ENCODE assay signal across 1 cellular context in genomic region chr19:801030-801860, GRCh38.
TF ChIP-seq lines count a peak whose summit lies in the region.

No MANE protein-coding gene starts in this region.

TF ChIP-seq in K562, 482 proteins besides CTCF, POLR2A, EP300 and RAD21 (continued from another document):
- TF ChIP-seq, protein P1, sequence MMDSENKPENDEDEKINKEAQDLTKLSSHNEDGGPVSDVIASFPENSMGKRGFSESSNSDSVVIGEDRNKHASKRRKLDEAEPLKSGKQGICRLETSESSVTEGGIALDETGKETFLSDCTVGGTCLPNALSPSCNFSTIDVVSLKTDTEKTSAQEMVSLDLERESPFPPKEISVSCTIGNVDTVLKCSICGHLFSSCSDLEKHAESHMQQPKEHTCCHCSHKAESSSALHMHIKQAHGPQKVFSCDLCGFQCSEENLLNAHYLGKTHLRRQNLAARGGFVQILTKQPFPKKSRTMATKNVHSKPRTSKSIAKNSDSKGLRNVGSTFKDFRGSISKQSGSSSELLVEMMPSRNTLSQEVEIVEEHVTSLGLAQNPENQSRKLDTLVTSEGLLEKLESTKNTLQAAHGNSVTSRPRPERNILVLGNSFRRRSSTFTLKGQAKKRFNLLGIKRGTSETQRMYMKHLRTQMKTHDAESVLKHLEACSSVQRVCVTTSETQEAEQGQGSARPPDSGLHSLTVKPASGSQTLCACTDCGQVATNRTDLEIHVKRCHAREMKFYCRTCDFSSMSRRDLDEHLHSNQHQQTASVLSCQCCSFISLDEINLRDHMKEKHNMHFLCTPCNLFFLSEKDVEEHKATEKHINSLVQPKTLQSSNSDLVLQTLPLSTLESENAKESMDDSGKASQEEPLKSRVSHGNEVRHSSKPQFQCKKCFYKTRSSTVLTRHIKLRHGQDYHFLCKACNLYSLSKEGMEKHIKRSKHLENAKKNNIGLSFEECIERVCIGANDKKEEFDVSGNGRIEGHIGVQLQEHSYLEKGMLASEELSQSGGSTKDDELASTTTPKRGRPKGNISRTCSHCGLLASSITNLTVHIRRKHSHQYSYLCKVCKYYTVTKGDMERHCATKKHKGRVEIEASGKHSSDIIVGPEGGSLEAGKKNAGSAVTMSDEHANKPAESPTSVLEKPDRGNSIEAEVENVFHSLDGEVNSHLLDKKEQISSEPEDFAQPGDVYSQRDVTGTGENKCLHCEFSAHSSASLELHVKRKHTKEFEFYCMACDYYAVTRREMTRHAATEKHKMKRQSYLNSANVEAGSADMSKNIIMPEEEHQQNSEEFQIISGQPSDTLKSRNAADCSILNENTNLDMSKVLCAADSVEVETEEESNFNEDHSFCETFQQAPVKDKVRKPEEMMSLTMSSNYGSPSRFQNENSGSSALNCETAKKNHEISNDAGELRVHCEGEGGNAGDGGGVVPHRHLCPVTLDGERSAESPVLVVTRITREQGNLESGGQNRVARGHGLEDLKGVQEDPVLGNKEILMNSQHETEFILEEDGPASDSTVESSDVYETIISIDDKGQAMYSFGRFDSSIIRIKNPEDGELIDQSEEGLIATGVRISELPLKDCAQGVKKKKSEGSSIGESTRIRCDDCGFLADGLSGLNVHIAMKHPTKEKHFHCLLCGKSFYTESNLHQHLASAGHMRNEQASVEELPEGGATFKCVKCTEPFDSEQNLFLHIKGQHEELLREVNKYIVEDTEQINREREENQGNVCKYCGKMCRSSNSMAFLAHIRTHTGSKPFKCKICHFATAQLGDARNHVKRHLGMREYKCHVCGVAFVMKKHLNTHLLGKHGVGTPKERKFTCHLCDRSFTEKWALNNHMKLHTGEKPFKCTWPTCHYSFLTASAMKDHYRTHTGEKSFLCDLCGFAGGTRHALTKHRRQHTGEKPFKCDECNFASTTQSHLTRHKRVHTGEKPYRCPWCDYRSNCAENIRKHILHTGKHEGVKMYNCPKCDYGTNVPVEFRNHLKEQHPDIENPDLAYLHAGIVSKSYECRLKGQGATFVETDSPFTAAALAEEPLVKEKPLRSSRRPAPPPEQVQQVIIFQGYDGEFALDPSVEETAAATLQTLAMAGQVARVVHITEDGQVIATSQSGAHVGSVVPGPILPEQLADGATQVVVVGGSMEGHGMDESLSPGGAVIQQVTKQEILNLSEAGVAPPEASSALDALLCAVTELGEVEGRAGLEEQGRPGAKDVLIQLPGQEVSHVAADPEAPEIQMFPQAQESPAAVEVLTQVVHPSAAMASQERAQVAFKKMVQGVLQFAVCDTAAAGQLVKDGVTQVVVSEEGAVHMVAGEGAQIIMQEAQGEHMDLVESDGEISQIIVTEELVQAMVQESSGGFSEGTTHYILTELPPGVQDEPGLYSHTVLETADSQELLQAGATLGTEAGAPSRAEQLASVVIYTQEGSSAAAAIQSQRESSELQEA (IDR thresholded peaks at IDR 0.05; ENCODE audit: low read depth): no peak
- no peak for TF ChIP-seq ZNF436 (CRISPR knock-in tag; IDR thresholded peaks at IDR 0.05)
- peak; percentile 12 for TF ChIP-seq RBFOX2 (IDR thresholded peaks at IDR 0.05; ENCODE audit: low read depth, low read length)
- no peak for TF ChIP-seq ZNF311 (CRISPR knock-in tag; IDR thresholded peaks at IDR 0.05)
- TF ChIP-seq MAX (CRISPR knock-in tag; IDR thresholded peaks at IDR 0.05): 0 out of 2 replicates have a peak, but pooled peaks have one; percentile 4
- TF ChIP-seq RCOR1 (IDR thresholded peaks at IDR 0.05; ENCODE audit: borderline replicate concordance in 1 of 2, low read depth in 2 of 2, low read length in 2 of 2): no peak
- no peak for TF ChIP-seq DDX20 (tag; IDR thresholded peaks at IDR 0.05; ENCODE audit: low read depth)
- TF ChIP-seq, protein P2, sequence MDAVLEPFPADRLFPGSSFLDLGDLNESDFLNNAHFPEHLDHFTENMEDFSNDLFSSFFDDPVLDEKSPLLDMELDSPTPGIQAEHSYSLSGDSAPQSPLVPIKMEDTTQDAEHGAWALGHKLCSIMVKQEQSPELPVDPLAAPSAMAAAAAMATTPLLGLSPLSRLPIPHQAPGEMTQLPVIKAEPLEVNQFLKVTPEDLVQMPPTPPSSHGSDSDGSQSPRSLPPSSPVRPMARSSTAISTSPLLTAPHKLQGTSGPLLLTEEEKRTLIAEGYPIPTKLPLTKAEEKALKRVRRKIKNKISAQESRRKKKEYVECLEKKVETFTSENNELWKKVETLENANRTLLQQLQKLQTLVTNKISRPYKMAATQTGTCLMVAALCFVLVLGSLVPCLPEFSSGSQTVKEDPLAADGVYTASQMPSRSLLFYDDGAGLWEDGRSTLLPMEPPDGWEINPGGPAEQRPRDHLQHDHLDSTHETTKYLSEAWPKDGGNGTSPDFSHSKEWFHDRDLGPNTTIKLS (IDR thresholded peaks at IDR 0.05; ENCODE audit: borderline replicate concordance, low read depth): no peak
- no peak for TF ChIP-seq ZNF780A (CRISPR knock-in tag; IDR thresholded peaks at IDR 0.05)
- TF ChIP-seq TAF15 (IDR thresholded peaks at IDR 0.05; ENCODE audit: low read depth, low read length): no peak
- no peak for TF ChIP-seq ELK1 (CRISPR knock-in tag; IDR thresholded peaks at IDR 0.05)
- no peak for TF ChIP-seq MCM2 (IDR thresholded peaks at IDR 0.05; ENCODE audit: low read depth)
- no peak for TF ChIP-seq RBM14 (IDR thresholded peaks at IDR 0.05; ENCODE audit: borderline replicate concordance, insufficient read depth, low read depth, low read length)
- TF ChIP-seq, protein P3, sequence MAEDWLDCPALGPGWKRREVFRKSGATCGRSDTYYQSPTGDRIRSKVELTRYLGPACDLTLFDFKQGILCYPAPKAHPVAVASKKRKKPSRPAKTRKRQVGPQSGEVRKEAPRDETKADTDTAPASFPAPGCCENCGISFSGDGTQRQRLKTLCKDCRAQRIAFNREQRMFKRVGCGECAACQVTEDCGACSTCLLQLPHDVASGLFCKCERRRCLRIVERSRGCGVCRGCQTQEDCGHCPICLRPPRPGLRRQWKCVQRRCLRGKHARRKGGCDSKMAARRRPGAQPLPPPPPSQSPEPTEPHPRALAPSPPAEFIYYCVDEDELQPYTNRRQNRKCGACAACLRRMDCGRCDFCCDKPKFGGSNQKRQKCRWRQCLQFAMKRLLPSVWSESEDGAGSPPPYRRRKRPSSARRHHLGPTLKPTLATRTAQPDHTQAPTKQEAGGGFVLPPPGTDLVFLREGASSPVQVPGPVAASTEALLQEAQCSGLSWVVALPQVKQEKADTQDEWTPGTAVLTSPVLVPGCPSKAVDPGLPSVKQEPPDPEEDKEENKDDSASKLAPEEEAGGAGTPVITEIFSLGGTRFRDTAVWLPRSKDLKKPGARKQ (CRISPR knock-in tag; IDR thresholded peaks at IDR 0.05): no peak
- TF ChIP-seq, protein P4, sequence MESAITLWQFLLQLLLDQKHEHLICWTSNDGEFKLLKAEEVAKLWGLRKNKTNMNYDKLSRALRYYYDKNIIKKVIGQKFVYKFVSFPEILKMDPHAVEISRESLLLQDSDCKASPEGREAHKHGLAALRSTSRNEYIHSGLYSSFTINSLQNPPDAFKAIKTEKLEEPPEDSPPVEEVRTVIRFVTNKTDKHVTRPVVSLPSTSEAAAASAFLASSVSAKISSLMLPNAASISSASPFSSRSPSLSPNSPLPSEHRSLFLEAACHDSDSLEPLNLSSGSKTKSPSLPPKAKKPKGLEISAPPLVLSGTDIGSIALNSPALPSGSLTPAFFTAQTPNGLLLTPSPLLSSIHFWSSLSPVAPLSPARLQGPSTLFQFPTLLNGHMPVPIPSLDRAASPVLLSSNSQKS (CRISPR knock-in tag; IDR thresholded peaks at IDR 0.05): no peak
- no peak for TF ChIP-seq FIP1L1 (IDR thresholded peaks at IDR 0.05; ENCODE audit: low read depth, low read length, poor library complexity, severe bottlenecking)
- TF ChIP-seq, protein P5, sequence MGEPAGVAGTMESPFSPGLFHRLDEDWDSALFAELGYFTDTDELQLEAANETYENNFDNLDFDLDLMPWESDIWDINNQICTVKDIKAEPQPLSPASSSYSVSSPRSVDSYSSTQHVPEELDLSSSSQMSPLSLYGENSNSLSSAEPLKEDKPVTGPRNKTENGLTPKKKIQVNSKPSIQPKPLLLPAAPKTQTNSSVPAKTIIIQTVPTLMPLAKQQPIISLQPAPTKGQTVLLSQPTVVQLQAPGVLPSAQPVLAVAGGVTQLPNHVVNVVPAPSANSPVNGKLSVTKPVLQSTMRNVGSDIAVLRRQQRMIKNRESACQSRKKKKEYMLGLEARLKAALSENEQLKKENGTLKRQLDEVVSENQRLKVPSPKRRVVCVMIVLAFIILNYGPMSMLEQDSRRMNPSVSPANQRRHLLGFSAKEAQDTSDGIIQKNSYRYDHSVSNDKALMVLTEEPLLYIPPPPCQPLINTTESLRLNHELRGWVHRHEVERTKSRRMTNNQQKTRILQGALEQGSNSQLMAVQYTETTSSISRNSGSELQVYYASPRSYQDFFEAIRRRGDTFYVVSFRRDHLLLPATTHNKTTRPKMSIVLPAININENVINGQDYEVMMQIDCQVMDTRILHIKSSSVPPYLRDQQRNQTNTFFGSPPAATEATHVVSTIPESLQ (CRISPR knock-in tag; IDR thresholded peaks at IDR 0.05): 0 out of 2 replicates have a peak, but pooled peaks have one; percentile 26
- TF ChIP-seq ZNF609 (CRISPR knock-in tag; IDR thresholded peaks at IDR 0.05; ENCODE audit: borderline replicate concordance): peak; percentile 28; the same call in 1 of the 2 replicates
- TF ChIP-seq SMARCA4 (IDR thresholded peaks at IDR 0.05): no peak
- TF ChIP-seq KLF16 (IDR thresholded peaks at IDR 0.05): no peak
- TF ChIP-seq TSC22D4 (tag; IDR thresholded peaks at IDR 0.05): no peak
- no peak for TF ChIP-seq PHF21A (IDR thresholded peaks at IDR 0.05; ENCODE audit: borderline replicate concordance, low read depth)
- no peak for TF ChIP-seq SRSF3 (IDR thresholded peaks at IDR 0.05; ENCODE audit: insufficient read depth, low read length)
- TF ChIP-seq, protein P6, sequence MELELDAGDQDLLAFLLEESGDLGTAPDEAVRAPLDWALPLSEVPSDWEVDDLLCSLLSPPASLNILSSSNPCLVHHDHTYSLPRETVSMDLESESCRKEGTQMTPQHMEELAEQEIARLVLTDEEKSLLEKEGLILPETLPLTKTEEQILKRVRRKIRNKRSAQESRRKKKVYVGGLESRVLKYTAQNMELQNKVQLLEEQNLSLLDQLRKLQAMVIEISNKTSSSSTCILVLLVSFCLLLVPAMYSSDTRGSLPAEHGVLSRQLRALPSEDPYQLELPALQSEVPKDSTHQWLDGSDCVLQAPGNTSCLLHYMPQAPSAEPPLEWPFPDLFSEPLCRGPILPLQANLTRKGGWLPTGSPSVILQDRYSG (tag; conservative IDR thresholded peaks at IDR 0.05; ENCODE audit: low read depth): no peak
- TF ChIP-seq NFIC (IDR thresholded peaks at IDR 0.05): peak; percentile 41
- TF ChIP-seq NCOA4 (IDR thresholded peaks at IDR 0.05; ENCODE audit: partially characterized antibody): no peak
- no peak for TF ChIP-seq NRF1 (conservative IDR thresholded peaks at IDR 0.05 in 1 of 2, IDR thresholded peaks at IDR 0.05 in 1 of 2)
- no peak for TF ChIP-seq RB1 (IDR thresholded peaks at IDR 0.05; ENCODE audit: low read depth)
- TF ChIP-seq MBD2 (IDR thresholded peaks at IDR 0.05; ENCODE audit: borderline replicate concordance, low read depth): no peak
- no peak for TF ChIP-seq TOE1 (IDR thresholded peaks at IDR 0.05; ENCODE audit: borderline replicate concordance)
- TF ChIP-seq TOE1 (CRISPR knock-in tag; IDR thresholded peaks at IDR 0.05; ENCODE audit: borderline replicate concordance, low read depth): no peak
- TF ChIP-seq SMAD2 (IDR thresholded peaks at IDR 0.05; ENCODE audit: low read depth, low read length): no peak
- peak; percentile 63 for TF ChIP-seq SIRT6 (IDR thresholded peaks at IDR 0.05; ENCODE audit: low read depth, low read length)
